In the genomic region with DNA sequence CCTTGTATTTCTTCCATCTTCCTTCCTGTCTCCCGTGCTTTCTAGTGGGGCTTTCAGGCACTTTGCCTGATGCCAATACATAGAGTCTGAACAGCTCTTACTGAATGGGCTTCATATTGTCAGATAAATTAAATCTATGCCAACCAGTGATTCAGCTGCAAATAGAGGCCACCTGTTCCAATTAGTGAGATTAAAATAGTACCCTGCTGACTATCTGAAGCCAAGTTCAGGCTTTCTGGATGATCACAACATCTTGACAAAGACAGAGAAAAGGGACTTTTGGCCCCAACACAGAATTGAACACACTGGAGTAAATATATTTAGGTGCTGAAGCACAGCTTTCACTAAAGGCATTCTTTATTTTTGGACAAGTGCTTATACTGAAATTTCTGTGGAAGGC, we compare ENCODE assay signal across 20 cellular contexts. TPM values are rescaled to one million over a fixed set of nuclear protein-coding genes. Genes with fewer than 3 reads are reported as not detected.
DNase-seq lines count a peak whose midpoint lies in the region; ATAC-seq, FAIRE-seq and TF ChIP-seq lines count a peak whose summit lies in the region.
"Had no signal": no experiment of that assay in that cellular context is flagged by ENCODE, and none has a peak within 500 bp of the region (broad histone marks: within the 10 kb centered on the region; RNA-seq: fewer than 3 reads in every experiment).

No MANE protein-coding gene starts in this region.

- H3K27me3 Mint-ChIP-seq in brain, result no peaks in the 10 kb centered on the region

- ATAC-seq in GM21528 (IDR thresholded peaks at IDR 0.05; ENCODE audit: low FRiP score, unreplicated experiment), result no peak
- ATAC-seq: HCT116, T-cell had no signal

- peak overlapping the region; percentile 91 for H3K27ac ChIP-seq in neutrophil
- H3K27ac ChIP-seq: BLaER1, SK-N-MC had no signal

- peak overlapping the region in 1 of 2 experiments; percentile 6 for H3K4me3 ChIP-seq in neutrophil (ENCODE audit: low read depth in 1 of 2, low read length in 1 of 2)
- H3K4me3 ChIP-seq: BLaER1, SK-N-MC had no signal

- DNase-seq in GM12892 (ENCODE audit: insufficient read length), result no peak
- peak; percentile 85 for DNase-seq in NCI-H1694 treated with DMSO at 0.1 percent for 48 hours (lab: John Stamatoyannopoulos, UW)
- no peak for DNase-seq in erythroblast (lab: John Stamatoyannopoulos, UW)
- DNase-seq in GM19240 (ENCODE audit: insufficient read length, low spot score), result no peak
- DNase-seq: CD8-positive, alpha-beta memory T cell; DND-41; GDM1; GOT3; NCI-H1417; NCI-H2029; NCI-H69; OCI-M1; SHP77; T-cell had no signal

- peaks cover 4% of the 10 kb centered on the region for H3K36me3 ChIP-seq in neutrophil
- H3K36me3 ChIP-seq: BLaER1 had no signal

- H3K4me1 Mint-ChIP-seq in brain, result peaks cover 33% of the 10 kb centered on the region

- H3K9me3 ChIP-seq in neutrophil, result no peaks in the 10 kb centered on the region
- H3K9me3 ChIP-seq: BLaER1 had no signal

- peak overlapping the region in 4 of 5 experiments; percentile 6 to 16 (median 10) for H3K27ac Mint-ChIP-seq in brain
- H3K27ac Mint-ChIP-seq: CD8-positive, alpha-beta memory T cell; T-cell had no signal

- peaks cover 55 to 75% of the 10 kb centered on the region in 2 experiments for H3K4me1 ChIP-seq in neutrophil (ENCODE audit: control insufficient read depth in 1 of 2, insufficient read depth in 1 of 2, low read depth in 1 of 2, low read length in 1 of 2)
- H3K4me1 ChIP-seq: BLaER1 had no signal

- FAIRE-seq in GM12892 (lab: Jason Lieb, UNC), result peak; percentile 14

- no peak overlapping the region for H3K4me3 Mint-ChIP-seq in brain
- H3K4me3 Mint-ChIP-seq: CD8-positive, alpha-beta memory T cell; T-cell had no signal

- H3K27me3 ChIP-seq in neutrophil, result no peaks in the 10 kb centered on the region

- TF ChIP-seq CTCF in brain (conservative IDR thresholded peaks at IDR 0.05) (no peak), neutrophil (IDR thresholded peaks at IDR 0.05) (no peak)

- no peaks in the 10 kb centered on the region for H3K36me3 Mint-ChIP-seq in brain
- H3K36me3 Mint-ChIP-seq: CD8-positive, alpha-beta memory T cell; T-cell had no signal

- TF ChIP-seq POLR2A in GM12892 (IDR thresholded peaks at IDR 0.05; ENCODE audit: low read depth, low read length) (no peak), erythroblast (IDR thresholded peaks at IDR 0.05; ENCODE audit: low read length) (no peak)

- no peaks in the 10 kb centered on the region for H3K9me3 Mint-ChIP-seq in brain
- H3K9me3 Mint-ChIP-seq: CD8-positive, alpha-beta memory T cell; T-cell had no signal

RNA-seq across cellular contexts. Expression of gene TMCC3, which starts 11.8 kb away (rescaled TPM):
- polyA plus RNA-seq in GM12892 (2012; ENCODE audit: missing spikeins), result 16.0 TPM
- polyA plus RNA-seq in brain (ENCODE audit: insufficient read depth, low read depth, low replicate concordance), result 8.4 TPM
